ENCODE assay signal across 9 cellular contexts in genomic region chr11:119341222-119342022, GRCh38. TPM values are rescaled to one million over a fixed set of nuclear protein-coding genes. Genes with fewer than 3 reads are reported as not detected.
DNase-seq lines count a peak whose midpoint lies in the region; ATAC-seq, FAIRE-seq and TF ChIP-seq lines count a peak whose summit lies in the region.
"Had no signal": no experiment of that assay in that cellular context is flagged by ENCODE, and none has a peak within 500 bp of the region (broad histone marks: within the 10 kb centered on the region; RNA-seq: fewer than 3 reads in every experiment).

No MANE protein-coding gene starts in this region.

- peak overlapping the region; percentile 79 for H3K4me2 ChIP-seq in GM23338

- CTCF ChIA-PET in activated naive CD4-positive, alpha-beta T cell treated with anti-CD3 and anti-CD28 coated beads for 36 hours (lab: Charles Lee): interaction anchor here (0.5 to 5.0 kb wide), 7 partner anchors 14 to 328 kb away, joined by 3 to 70 read pairs (median 3); no protein-coding TSS in a partner anchor

- intact Hi-C loops in pancreas (cut with DNase I): no loop called here
- intact Hi-C loops in activated naive CD4-positive, alpha-beta T cell treated with anti-CD3 and anti-CD28 coated beads for 36 hours (cut with micrococcal nuclease): no loop called here

- H3K27ac ChIP-seq in GM23338 (ENCODE audit: low read depth): no peak overlapping the region
- no peak overlapping the region for H3K27ac ChIP-seq in endodermal cell (ENCODE audit: low read depth, low read length)
- H3K27ac ChIP-seq in pancreas: peak overlapping the region; percentile 36 to 86 (median 76)

- H3K27ac Mint-ChIP-seq in GM23338 (no peak overlapping the region), endodermal cell (no peak overlapping the region)
- H3K27ac Mint-ChIP-seq in activated naive CD4-positive, alpha-beta T cell treated with anti-CD3 and anti-CD28 coated beads for 36 hours: no peak overlapping the region

- H3K27me3 Mint-ChIP-seq in GM23338 (ENCODE audit: insufficient read depth, low read depth, poor library complexity) (peaks cover 43% of the 10 kb centered on the region), endodermal cell (ENCODE audit: insufficient read depth) (peaks cover 73% of the 10 kb centered on the region)
- peaks cover 27% of the 10 kb centered on the region for H3K27me3 Mint-ChIP-seq in activated naive CD4-positive, alpha-beta T cell treated with anti-CD3 and anti-CD28 coated beads for 36 hours (ENCODE audit: low read depth)

- H4K20me1 ChIP-seq in GM23338 (replicated peaks; ENCODE audit: insufficient read depth): no peaks in the 10 kb centered on the region

- H3K4me3 Mint-ChIP-seq in GM23338 (peak overlapping the region; percentile 61), endodermal cell (peak overlapping the region; percentile 38)
- H3K4me3 Mint-ChIP-seq in activated naive CD4-positive, alpha-beta T cell treated with anti-CD3 and anti-CD28 coated beads for 36 hours: no peak overlapping the region

- H3K36me3 Mint-ChIP-seq in GM23338 (ENCODE audit: low read depth) (peaks cover 8% of the 10 kb centered on the region; the same call in 2 of the 3 replicates), endodermal cell (ENCODE audit: low read depth) (no peaks in the 10 kb centered on the region)
- H3K36me3 Mint-ChIP-seq in activated naive CD4-positive, alpha-beta T cell treated with anti-CD3 and anti-CD28 coated beads for 36 hours (ENCODE audit: low read depth): peaks cover 6% of the 10 kb centered on the region

- peaks cover 42% of the 10 kb centered on the region for H3K4me1 Mint-ChIP-seq in GM23338
- H3K4me1 Mint-ChIP-seq in endodermal cell: peaks cover 17% of the 10 kb centered on the region
- H3K4me1 Mint-ChIP-seq in activated naive CD4-positive, alpha-beta T cell treated with anti-CD3 and anti-CD28 coated beads for 36 hours (ENCODE audit: low read depth): peaks cover 22% of the 10 kb centered on the region

- H3K27me3 ChIP-seq in GM23338 (ENCODE audit: insufficient read depth) (peaks cover 48% of the 10 kb centered on the region), endodermal cell (ENCODE audit: control insufficient read depth, insufficient read depth, low read length, poor library complexity, severe bottlenecking) (peaks cover 63% of the 10 kb centered on the region), pancreas (no peaks in the 10 kb centered on the region)

- H2AFZ ChIP-seq in GM23338: peak overlapping the region; percentile 80; the same call in 1 of the 2 replicates

- H3K9me3 Mint-ChIP-seq in GM23338 (no peaks in the 10 kb centered on the region), endodermal cell (no peaks in the 10 kb centered on the region)
- H3K9me3 Mint-ChIP-seq in activated naive CD4-positive, alpha-beta T cell treated with anti-CD3 and anti-CD28 coated beads for 36 hours: no peaks in the 10 kb centered on the region

- WGBS in endodermal cell (ENCODE audit: insufficient coverage in 1 of 2, insufficient read length in 1 of 2), 2 experiments: 61 to 74% methylated on average over 8 to 15 of the region's 16 CpGs
- 30 to 33% methylated on average over 15 to 16 of the region's 16 CpGs for WGBS in pancreas, 2 donors

- H3K4me3 ChIP-seq in GM23338: peak overlapping the region; percentile 76
- no peak overlapping the region for H3K4me3 ChIP-seq in endodermal cell (ENCODE audit: low read length)
- no peak overlapping the region for H3K4me3 ChIP-seq in pancreas

- peaks cover 4% of the 10 kb centered on the region for H3K79me2 ChIP-seq in GM23338 (replicated peaks; ENCODE audit: insufficient read depth)

- H3K9me3 ChIP-seq in endodermal cell (ENCODE audit: control insufficient read depth, low read length) (no peaks in the 10 kb centered on the region), pancreas (no peaks in the 10 kb centered on the region)

- ATAC-seq in GM23338: peak; percentile 2; the same call in 1 of the 3 replicates
- peak in 3 of 4 donors; percentile 13 to 61 (median 33) for ATAC-seq in pancreas
- ATAC-seq in HG02840 (IDR thresholded peaks at IDR 0.05; ENCODE audit: low FRiP score, unreplicated experiment): no peak

- H3F3A ChIP-seq in GM23338 (replicated peaks; ENCODE audit: low read depth): peaks cover 16% of the 10 kb centered on the region

- FAIRE-seq in pancreas (lab: Jason Lieb, UNC): no peak

- H3K36me3 ChIP-seq in GM23338 (ENCODE audit: insufficient read depth) (no peaks in the 10 kb centered on the region; the same call in 1 of the 2 replicates), endodermal cell (ENCODE audit: control insufficient read depth, insufficient read depth, low read length) (peaks cover 8% of the 10 kb centered on the region), pancreas (no peaks in the 10 kb centered on the region)

- H3K9me2 ChIP-seq in GM23338 (ENCODE audit: insufficient read depth): no peaks in the 10 kb centered on the region

- TF ChIP-seq CTCF in GM23338 (conservative IDR thresholded peaks at IDR 0.05; ENCODE audit: low read depth in 2 of 2) (0 out of 4 replicates have a peak, but pooled peaks of 1 of the 2 experiments have one; percentile 8), endodermal cell (conservative IDR thresholded peaks at IDR 0.05) (no peak), pancreas (IDR thresholded peaks at IDR 0.05) (no peak)

- H3K9ac ChIP-seq in endodermal cell (ENCODE audit: extremely low read depth, low read length, poor library complexity, severe bottlenecking): no peak overlapping the region

- H3K4me1 ChIP-seq in GM23338 (ENCODE audit: insufficient read depth) (peaks cover 36% of the 10 kb centered on the region), endodermal cell (ENCODE audit: control insufficient read depth, insufficient read depth, low read length) (peaks cover 7% of the 10 kb centered on the region), pancreas (peaks cover 4 to 16% (median 8%) of the 10 kb centered on the region in 3 donors)

- DNase-seq in GM23338 (ENCODE audit: low spot score) (peak; percentile 43), endodermal cell (peak; percentile 66), pancreas (peak in 1 of 6 donors; percentile 40), NCI-H2107 (lab: John Stamatoyannopoulos, UW) (no peak)
- DNase-seq in activated naive CD4-positive, alpha-beta T cell treated with anti-CD3 and anti-CD28 coated beads for 36 hours: no peak
- DNase-seq: NCI-H1105 treated with DMSO at 0.1 percent for 48 hours; stimulated activated naive CD4-positive, alpha-beta T cell had no signal

TF ChIP-seq in GM23338, 12 proteins besides CTCF, POLR2A, EP300 and RAD21 (continues in another document):
- TF ChIP-seq NANOG (IDR thresholded peaks at IDR 0.05; ENCODE audit: borderline replicate concordance) (no peak), STAT1 (IDR thresholded peaks at IDR 0.05; ENCODE audit: unreplicated experiment) (no peak), EZH2phosphoT487 (IDR thresholded peaks at IDR 0.05; ENCODE audit: unreplicated experiment) (no peak), ZNF114 (CRISPR knock-in tag; IDR thresholded peaks at IDR 0.05) (no peak)

RNA-seq across cellular contexts. Expression of gene C1QTNF5, which starts 0.7 kb away (rescaled TPM):
- total RNA-seq in GM23338 (2014; rRNA removed; shearing (Covaris generic)): 1.9 and 3.0 TPM in 2 replicates
- polyA plus RNA-seq in GM23338 (2016; fragmentation: Nextera tagmentation; extraction: Ambion mirVana) (1.8 and 1.9 TPM in 2 replicates), pancreas (10 to 100 TPM; 22.2 to 27.9 TPM)
- total RNA-seq in endodermal cell (under 1 TPM; 0.62 to 0.66 TPM), pancreas (10 to 100 TPM in 3 of 6 donors, 1 to 10 TPM in 3; 6.7 to 22.9 (median 10.4) TPM)
- 5.5 TPM for polyA plus RNA-seq in endodermal cell (2013, experiment 1 of 2)
- polyA plus RNA-seq in endodermal cell (2013, experiment 2 of 2): 4.8 TPM
- total RNA-seq in activated naive CD4-positive, alpha-beta T cell treated with anti-CD3 and anti-CD28 coated beads for 36 hours: not detected

RNA-seq across cellular contexts. Expression of gene MFRP, which starts 5.1 kb away (rescaled TPM):
- total RNA-seq in GM23338 (2014; rRNA removed; shearing (Covaris generic)): 0.03 TPM in 1 of 2 replicates, not detected in the other
- polyA plus RNA-seq in GM23338 (2016; fragmentation: Nextera tagmentation; extraction: Ambion mirVana): not detected in 2 replicates
- total RNA-seq in endodermal cell: not detected
- not detected for polyA plus RNA-seq in endodermal cell (2013, experiment 1 of 2)
- polyA plus RNA-seq in endodermal cell (2013, experiment 2 of 2): not detected
- total RNA-seq in pancreas: not detected
- not detected for polyA plus RNA-seq in pancreas
- total RNA-seq in activated naive CD4-positive, alpha-beta T cell treated with anti-CD3 and anti-CD28 coated beads for 36 hours: not detected
- total RNA-seq: epithelial cell of proximal tubule had no signal

RNA-seq across cellular contexts. Expression of gene RNF26, which starts 7.1 kb away (rescaled TPM):
- 53.6 and 58.3 TPM in 2 replicates for total RNA-seq in GM23338 (2014; rRNA removed; shearing (Covaris generic))
- polyA plus RNA-seq in GM23338 (2016; fragmentation: Nextera tagmentation; extraction: Ambion mirVana): 28.7 and 31.8 TPM in 2 replicates
- total RNA-seq in endodermal cell: 10 to 100 TPM; 51.8 to 76.3 TPM
- 65.6 TPM for polyA plus RNA-seq in endodermal cell (2013, experiment 1 of 2)
- polyA plus RNA-seq in endodermal cell (2013, experiment 2 of 2): 64.4 TPM
- total RNA-seq in pancreas: 10 to 100 TPM in 2 of 6 donors, 1 to 10 TPM in 4; 5.6 to 11.5 (median 8.5) TPM
- 1 to 10 TPM; 4.9 to 8.8 TPM for polyA plus RNA-seq in pancreas
- 10 to 100 TPM; 46.1 to 47.0 TPM for total RNA-seq in activated naive CD4-positive, alpha-beta T cell treated with anti-CD3 and anti-CD28 coated beads for 36 hours

RNA-seq across cellular contexts. Expression of gene MCAM, which starts 24.5 kb away (rescaled TPM):
- 79.5 and 139 TPM in 2 replicates for total RNA-seq in GM23338 (2014; rRNA removed; shearing (Covaris generic))
- 7.8 and 8.9 TPM in 2 replicates for polyA plus RNA-seq in GM23338 (2016; fragmentation: Nextera tagmentation; extraction: Ambion mirVana)
- 10 to 100 TPM; 21.9 to 28.3 TPM for total RNA-seq in endodermal cell
- polyA plus RNA-seq in endodermal cell (2013, experiment 1 of 2): 18.9 TPM
- polyA plus RNA-seq in endodermal cell (2013, experiment 2 of 2): 19.8 TPM
- 10 to 100 TPM; 11.2 to 46.7 (median 19.6) TPM for total RNA-seq in pancreas
- polyA plus RNA-seq in pancreas: 10 to 100 TPM; 20.3 to 24.0 TPM
- total RNA-seq in activated naive CD4-positive, alpha-beta T cell treated with anti-CD3 and anti-CD28 coated beads for 36 hours: 1 to 10 TPM; 8.0 to 8.4 TPM

RNA-seq across cellular contexts. Expression of gene USP2, which starts 40.1 kb away (rescaled TPM):
- 4.9 and 6.6 TPM in 2 replicates for total RNA-seq in GM23338 (2014; rRNA removed; shearing (Covaris generic))
- polyA plus RNA-seq in GM23338 (2016; fragmentation: Nextera tagmentation; extraction: Ambion mirVana): 5.0 and 5.9 TPM in 2 replicates
- 10 to 100 TPM; 17.8 to 21.1 TPM for total RNA-seq in endodermal cell
- polyA plus RNA-seq in endodermal cell (2013, experiment 1 of 2): 5.7 TPM
- 7.9 TPM for polyA plus RNA-seq in endodermal cell (2013, experiment 2 of 2)
- total RNA-seq in pancreas: 1 to 10 TPM; 4.4 to 9.1 (median 6.6) TPM
- 10 to 100 TPM in 1 of 2 donors, 1 to 10 TPM in 1; 5.9 to 15.4 TPM for polyA plus RNA-seq in pancreas
- total RNA-seq in activated naive CD4-positive, alpha-beta T cell treated with anti-CD3 and anti-CD28 coated beads for 36 hours: under 1 TPM; 0.35 to 0.57 TPM

Comparison
In these comparisons a context has a peak if more than half of its experiments do, and no peak if none do; other contexts are left out.
1. DNase-seq: peak in GM23338 (single experiment) and endodermal cell (single experiment); none in NCI-H2107 (single experiment) and activated naive CD4-positive, alpha-beta T cell treated with anti-CD3 and anti-CD28 coated beads for 36 hours (single experiment).
2. H3K27ac ChIP-seq: peak in pancreas (4 of 4); none in GM23338 (single experiment) and endodermal cell (single experiment).